In the genomic region with DNA sequence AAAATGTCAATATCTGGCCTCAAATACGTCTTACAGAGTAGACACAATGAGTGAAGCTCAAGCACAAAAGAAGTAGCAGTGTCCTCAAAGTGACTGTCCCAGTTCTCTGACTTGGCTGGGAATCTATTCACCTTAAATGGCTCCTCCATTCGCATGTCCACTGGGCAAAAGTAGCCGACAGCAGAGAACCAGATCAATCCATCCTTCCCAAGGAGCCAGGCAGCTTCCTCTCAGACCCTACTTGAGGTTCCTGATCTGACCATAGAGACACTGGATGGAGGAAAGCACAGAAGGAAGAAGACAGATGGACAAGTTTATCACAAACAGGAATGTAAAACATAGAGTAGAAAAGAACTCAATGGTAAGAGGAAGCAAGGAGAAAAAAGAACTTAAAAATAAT, we compare ENCODE assay signal across 3 cellular contexts.
TF ChIP-seq lines count a peak whose summit lies in the region.

No MANE protein-coding gene starts in this region.

TF ChIP-seq in SK-N-SH, 30 proteins besides CTCF, POLR2A, EP300 and RAD21:
- TF ChIP-seq MEF2A (IDR thresholded peaks at IDR 0.05; ENCODE audit: borderline replicate concordance, low read depth) (no peak), ELF1 (IDR thresholded peaks at IDR 0.05) (no peak), NRF1 (IDR thresholded peaks at IDR 0.05; ENCODE audit: low read depth, low read length) (no peak), SIN3A (IDR thresholded peaks at IDR 0.05; ENCODE audit: borderline replicate concordance, low read depth, low read length) (no peak), GATA2 (CRISPR knock-in tag; IDR thresholded peaks at IDR 0.05) (no peak), USF2 (IDR thresholded peaks at IDR 0.05; ENCODE audit: borderline replicate concordance, low read depth, low read length) (no peak), MAX (IDR thresholded peaks at IDR 0.05; ENCODE audit: low read depth) (no peak), FOSL2 (IDR thresholded peaks at IDR 0.05; ENCODE audit: borderline replicate concordance, low read depth) (no peak), YY1 (IDR thresholded peaks at IDR 0.05; ENCODE audit: low read depth) (no peak), EZH2phosphoT487 (IDR thresholded peaks at IDR 0.05; ENCODE audit: borderline replicate concordance, low read depth) (no peak), TEAD4 (IDR thresholded peaks at IDR 0.05; ENCODE audit: borderline replicate concordance, insufficient read depth) (no peak), RFX5 (IDR thresholded peaks at IDR 0.05; ENCODE audit: low read length) (no peak), FOXJ3 (CRISPR knock-in tag; IDR thresholded peaks at IDR 0.05) (no peak), CHD2 (IDR thresholded peaks at IDR 0.05; ENCODE audit: low read length, partially characterized antibody) (no peak)
- TF ChIP-seq, protein P1, sequence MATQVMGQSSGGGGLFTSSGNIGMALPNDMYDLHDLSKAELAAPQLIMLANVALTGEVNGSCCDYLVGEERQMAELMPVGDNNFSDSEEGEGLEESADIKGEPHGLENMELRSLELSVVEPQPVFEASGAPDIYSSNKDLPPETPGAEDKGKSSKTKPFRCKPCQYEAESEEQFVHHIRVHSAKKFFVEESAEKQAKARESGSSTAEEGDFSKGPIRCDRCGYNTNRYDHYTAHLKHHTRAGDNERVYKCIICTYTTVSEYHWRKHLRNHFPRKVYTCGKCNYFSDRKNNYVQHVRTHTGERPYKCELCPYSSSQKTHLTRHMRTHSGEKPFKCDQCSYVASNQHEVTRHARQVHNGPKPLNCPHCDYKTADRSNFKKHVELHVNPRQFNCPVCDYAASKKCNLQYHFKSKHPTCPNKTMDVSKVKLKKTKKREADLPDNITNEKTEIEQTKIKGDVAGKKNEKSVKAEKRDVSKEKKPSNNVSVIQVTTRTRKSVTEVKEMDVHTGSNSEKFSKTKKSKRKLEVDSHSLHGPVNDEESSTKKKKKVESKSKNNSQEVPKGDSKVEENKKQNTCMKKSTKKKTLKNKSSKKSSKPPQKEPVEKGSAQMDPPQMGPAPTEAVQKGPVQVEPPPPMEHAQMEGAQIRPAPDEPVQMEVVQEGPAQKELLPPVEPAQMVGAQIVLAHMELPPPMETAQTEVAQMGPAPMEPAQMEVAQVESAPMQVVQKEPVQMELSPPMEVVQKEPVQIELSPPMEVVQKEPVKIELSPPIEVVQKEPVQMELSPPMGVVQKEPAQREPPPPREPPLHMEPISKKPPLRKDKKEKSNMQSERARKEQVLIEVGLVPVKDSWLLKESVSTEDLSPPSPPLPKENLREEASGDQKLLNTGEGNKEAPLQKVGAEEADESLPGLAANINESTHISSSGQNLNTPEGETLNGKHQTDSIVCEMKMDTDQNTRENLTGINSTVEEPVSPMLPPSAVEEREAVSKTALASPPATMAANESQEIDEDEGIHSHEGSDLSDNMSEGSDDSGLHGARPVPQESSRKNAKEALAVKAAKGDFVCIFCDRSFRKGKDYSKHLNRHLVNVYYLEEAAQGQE (IDR thresholded peaks at IDR 0.05; ENCODE audit: low read depth, low read length) = no peak

TF ChIP-seq in SK-N-SH treated with all-trans-retinoic acid at 6 μM for 48 hours, 23 proteins besides CTCF, POLR2A, EP300 and RAD21:
- TF ChIP-seq ZNF565 (CRISPR knock-in tag; conservative IDR thresholded peaks at IDR 0.05; ENCODE audit: low read depth) (no peak), SNAI2 (CRISPR knock-in tag; IDR thresholded peaks at IDR 0.05) (no peak), TSHZ2 (CRISPR knock-in tag; IDR thresholded peaks at IDR 0.05) (no peak), ZFP30 (CRISPR knock-in tag; IDR thresholded peaks at IDR 0.05) (no peak), ARNTL (CRISPR knock-in tag; IDR thresholded peaks at IDR 0.05; ENCODE audit: borderline replicate concordance, low read depth) (no peak), ZFP3 (CRISPR knock-in tag; IDR thresholded peaks at IDR 0.05) (no peak), TCF4 (CRISPR knock-in tag; IDR thresholded peaks at IDR 0.05; ENCODE audit: borderline replicate concordance) (no peak), POU6F1 (CRISPR knock-in tag; IDR thresholded peaks at IDR 0.05; ENCODE audit: borderline replicate concordance, low read depth) (no peak)
- TF ChIP-seq, protein P2, sequence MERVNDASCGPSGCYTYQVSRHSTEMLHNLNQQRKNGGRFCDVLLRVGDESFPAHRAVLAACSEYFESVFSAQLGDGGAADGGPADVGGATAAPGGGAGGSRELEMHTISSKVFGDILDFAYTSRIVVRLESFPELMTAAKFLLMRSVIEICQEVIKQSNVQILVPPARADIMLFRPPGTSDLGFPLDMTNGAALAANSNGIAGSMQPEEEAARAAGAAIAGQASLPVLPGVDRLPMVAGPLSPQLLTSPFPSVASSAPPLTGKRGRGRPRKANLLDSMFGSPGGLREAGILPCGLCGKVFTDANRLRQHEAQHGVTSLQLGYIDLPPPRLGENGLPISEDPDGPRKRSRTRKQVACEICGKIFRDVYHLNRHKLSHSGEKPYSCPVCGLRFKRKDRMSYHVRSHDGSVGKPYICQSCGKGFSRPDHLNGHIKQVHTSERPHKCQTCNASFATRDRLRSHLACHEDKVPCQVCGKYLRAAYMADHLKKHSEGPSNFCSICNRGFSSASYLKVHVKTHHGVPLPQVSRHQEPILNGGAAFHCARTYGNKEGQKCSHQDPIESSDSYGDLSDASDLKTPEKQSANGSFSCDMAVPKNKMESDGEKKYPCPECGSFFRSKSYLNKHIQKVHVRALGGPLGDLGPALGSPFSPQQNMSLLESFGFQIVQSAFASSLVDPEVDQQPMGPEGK (CRISPR knock-in tag; IDR thresholded peaks at IDR 0.05; ENCODE audit: borderline replicate concordance) = no peak

TF ChIP-seq in GM23338, 12 proteins besides CTCF, POLR2A, EP300 and RAD21:
- no peak for TF ChIP-seq STAT1 (IDR thresholded peaks at IDR 0.05; ENCODE audit: unreplicated experiment)
- TF ChIP-seq ZNF114 (CRISPR knock-in tag; IDR thresholded peaks at IDR 0.05) = no peak
- TF ChIP-seq JUNB (IDR thresholded peaks at IDR 0.05; ENCODE audit: unreplicated experiment) = no peak
- no peak for TF ChIP-seq CREB1 (CRISPR knock-in tag; IDR thresholded peaks at IDR 0.05; ENCODE audit: low read depth)
- TF ChIP-seq, protein P3, sequence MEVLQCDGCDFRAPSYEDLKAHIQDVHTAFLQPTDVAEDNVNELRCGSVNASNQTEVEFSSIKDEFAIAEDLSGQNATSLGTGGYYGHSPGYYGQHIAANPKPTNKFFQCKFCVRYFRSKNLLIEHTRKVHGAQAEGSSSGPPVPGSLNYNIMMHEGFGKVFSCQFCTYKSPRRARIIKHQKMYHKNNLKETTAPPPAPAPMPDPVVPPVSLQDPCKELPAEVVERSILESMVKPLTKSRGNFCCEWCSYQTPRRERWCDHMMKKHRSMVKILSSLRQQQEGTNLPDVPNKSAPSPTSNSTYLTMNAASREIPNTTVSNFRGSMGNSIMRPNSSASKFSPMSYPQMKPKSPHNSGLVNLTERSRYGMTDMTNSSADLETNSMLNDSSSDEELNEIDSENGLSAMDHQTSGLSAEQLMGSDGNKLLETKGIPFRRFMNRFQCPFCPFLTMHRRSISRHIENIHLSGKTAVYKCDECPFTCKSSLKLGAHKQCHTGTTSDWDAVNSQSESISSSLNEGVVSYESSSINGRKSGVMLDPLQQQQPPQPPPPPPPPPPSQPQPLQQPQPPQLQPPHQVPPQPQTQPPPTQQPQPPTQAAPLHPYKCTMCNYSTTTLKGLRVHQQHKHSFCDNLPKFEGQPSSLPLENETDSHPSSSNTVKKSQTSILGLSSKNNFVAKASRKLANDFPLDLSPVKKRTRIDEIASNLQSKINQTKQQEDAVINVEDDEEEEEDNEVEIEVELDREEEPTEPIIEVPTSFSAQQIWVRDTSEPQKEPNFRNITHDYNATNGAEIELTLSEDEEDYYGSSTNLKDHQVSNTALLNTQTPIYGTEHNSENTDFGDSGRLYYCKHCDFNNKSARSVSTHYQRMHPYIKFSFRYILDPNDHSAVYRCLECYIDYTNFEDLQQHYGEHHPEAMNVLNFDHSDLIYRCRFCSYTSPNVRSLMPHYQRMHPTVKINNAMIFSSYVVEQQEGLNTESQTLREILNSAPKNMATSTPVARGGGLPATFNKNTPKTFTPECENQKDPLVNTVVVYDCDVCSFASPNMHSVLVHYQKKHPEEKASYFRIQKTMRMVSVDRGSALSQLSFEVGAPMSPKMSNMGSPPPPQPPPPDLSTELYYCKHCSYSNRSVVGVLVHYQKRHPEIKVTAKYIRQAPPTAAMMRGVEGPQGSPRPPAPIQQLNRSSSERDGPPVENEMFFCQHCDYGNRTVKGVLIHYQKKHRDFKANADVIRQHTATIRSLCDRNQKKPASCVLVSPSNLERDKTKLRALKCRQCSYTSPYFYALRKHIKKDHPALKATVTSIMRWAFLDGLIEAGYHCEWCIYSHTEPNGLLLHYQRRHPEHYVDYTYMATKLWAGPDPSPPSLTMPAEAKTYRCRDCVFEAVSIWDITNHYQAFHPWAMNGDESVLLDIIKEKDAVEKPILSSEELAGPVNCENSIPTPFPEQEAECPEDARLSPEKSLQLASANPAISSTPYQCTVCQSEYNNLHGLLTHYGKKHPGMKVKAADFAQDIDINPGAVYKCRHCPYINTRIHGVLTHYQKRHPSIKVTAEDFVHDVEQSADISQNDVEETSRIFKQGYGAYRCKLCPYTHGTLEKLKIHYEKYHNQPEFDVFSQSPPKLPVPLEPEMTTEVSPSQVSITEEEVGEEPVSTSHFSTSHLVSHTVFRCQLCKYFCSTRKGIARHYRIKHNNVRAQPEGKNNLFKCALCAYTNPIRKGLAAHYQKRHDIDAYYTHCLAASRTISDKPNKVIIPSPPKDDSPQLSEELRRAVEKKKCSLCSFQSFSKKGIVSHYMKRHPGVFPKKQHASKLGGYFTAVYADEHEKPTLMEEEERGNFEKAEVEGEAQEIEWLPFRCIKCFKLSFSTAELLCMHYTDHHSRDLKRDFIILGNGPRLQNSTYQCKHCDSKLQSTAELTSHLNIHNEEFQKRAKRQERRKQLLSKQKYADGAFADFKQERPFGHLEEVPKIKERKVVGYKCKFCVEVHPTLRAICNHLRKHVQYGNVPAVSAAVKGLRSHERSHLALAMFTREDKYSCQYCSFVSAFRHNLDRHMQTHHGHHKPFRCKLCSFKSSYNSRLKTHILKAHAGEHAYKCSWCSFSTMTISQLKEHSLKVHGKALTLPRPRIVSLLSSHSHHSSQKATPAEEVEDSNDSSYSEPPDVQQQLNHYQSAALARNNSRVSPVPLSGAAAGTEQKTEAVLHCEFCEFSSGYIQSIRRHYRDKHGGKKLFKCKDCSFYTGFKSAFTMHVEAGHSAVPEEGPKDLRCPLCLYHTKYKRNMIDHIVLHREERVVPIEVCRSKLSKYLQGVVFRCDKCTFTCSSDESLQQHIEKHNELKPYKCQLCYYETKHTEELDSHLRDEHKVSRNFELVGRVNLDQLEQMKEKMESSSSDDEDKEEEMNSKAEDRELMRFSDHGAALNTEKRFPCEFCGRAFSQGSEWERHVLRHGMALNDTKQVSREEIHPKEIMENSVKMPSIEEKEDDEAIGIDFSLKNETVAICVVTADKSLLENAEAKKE (CRISPR knock-in tag; IDR thresholded peaks at IDR 0.05) = no peak
- TF ChIP-seq NANOG (IDR thresholded peaks at IDR 0.05; ENCODE audit: borderline replicate concordance) = no peak
- TF ChIP-seq ZNF331 (CRISPR knock-in tag; IDR thresholded peaks at IDR 0.05; ENCODE audit: low read depth) = no peak
- no peak for TF ChIP-seq ETS1 (IDR thresholded peaks at IDR 0.05)
- no peak for TF ChIP-seq POLR2AphosphoS5 (IDR thresholded peaks at IDR 0.05; ENCODE audit: low read depth)
- TF ChIP-seq EZH2phosphoT487 (IDR thresholded peaks at IDR 0.05; ENCODE audit: unreplicated experiment) = no peak
- no peak for TF ChIP-seq EZH2 (IDR thresholded peaks at IDR 0.05; ENCODE audit: low read depth, unreplicated experiment)
- TF ChIP-seq, protein P1 (IDR thresholded peaks at IDR 0.05; ENCODE audit: unreplicated experiment) = no peak
TF ChIP-seq in GM23338: peak in this region for 0.
